Comparison of ENCODE assay signal across 26 cellular contexts in genomic region chr9:112477330-112477729, GRCh38. TPM values are rescaled to one million over a fixed set of nuclear protein-coding genes. Genes with fewer than 3 reads are reported as not detected.
DNase-seq lines count a peak whose midpoint lies in the region; ATAC-seq and TF ChIP-seq lines count a peak whose summit lies in the region.
"Had no signal": no experiment of that assay in that cellular context is flagged by ENCODE, and none has a peak within 500 bp of the region (broad histone marks: within the 10 kb centered on the region; RNA-seq: fewer than 3 reads in every experiment).

No MANE protein-coding gene starts in this region.

- TF ChIP-seq CTCF in heart right ventricle (IDR thresholded peaks at IDR 0.05) (no peak), right atrium auricular region (IDR thresholded peaks at IDR 0.05) (no peak), WTC11 (IDR thresholded peaks at IDR 0.05) (no peak), left ventricle myocardium inferior (IDR thresholded peaks at IDR 0.05; ENCODE audit: borderline replicate concordance) (no peak), HFFc6 (IDR thresholded peaks at IDR 0.05) (no peak)

- no peak overlapping the region for H3K4me3 ChIP-seq in right cardiac atrium (ENCODE audit: low read length)
- H3K4me3 ChIP-seq in heart right ventricle = no peak overlapping the region
- H3K4me3 ChIP-seq in right atrium auricular region = no peak overlapping the region
- H3K4me3 ChIP-seq in left ventricle myocardium inferior = no peak overlapping the region
- H3K4me3 ChIP-seq: BLaER1, GM12878 had no signal

- H3K36me3 Mint-ChIP-seq in WTC11 (peaks cover 27% of the 10 kb centered on the region), HFFc6 (ENCODE audit: low read depth) (peaks cover 35% of the 10 kb centered on the region)

- DNase-seq in Right ventricle myocardium superior = no peak
- DNase-seq in right cardiac atrium = no peak
- DNase-seq in heart right ventricle = peak in 1 of 2 donors; percentile 21
- no peak for DNase-seq in right atrium auricular region (ENCODE audit: low spot score)
- no peak for DNase-seq in WTC11 (ENCODE audit: low spot score)
- DNase-seq in left ventricle myocardium inferior = no peak
- DNase-seq in NCI-H524 treated with DMSO at 0.1 percent for 48 hours (lab: John Stamatoyannopoulos, UW) = no peak
- DNase-seq in HFFc6 = no peak
- DNase-seq: 8988T; ACHN; BE2C; C1 segment of cervical spinal cord; CD4-positive, alpha-beta memory T cell; CD4-positive, CD25-positive, alpha-beta regulatory T cell; CD8-positive, alpha-beta memory T cell; COR-L47; DMS 273 treated with DMSO at 0.1 percent for 48 hours; DMS153; DMS53; DMS79; DND-41; EL; GDM1 had no signal

- POLR2A ChIA-PET in WTC11 (lab: Charles Lee) = interaction anchor here (0.6 to 1.0 kb wide), 2 partner anchors 9 to 132 kb away, joined by 3 to 4 read pairs; partner anchors contain the start of gene KIAA1958

- peaks cover 13% of the 10 kb centered on the region for H3K4me1 Mint-ChIP-seq in WTC11
- no peaks in the 10 kb centered on the region for H3K4me1 Mint-ChIP-seq in HFFc6 (ENCODE audit: low read depth)
- H3K4me1 Mint-ChIP-seq: CD14-positive monocyte; CD4-positive, alpha-beta memory T cell; CD4-positive, CD25-positive, alpha-beta regulatory T cell; CD8-positive, alpha-beta memory T cell had no signal

- H3K9me3 Mint-ChIP-seq in WTC11 = peaks cover 23% of the 10 kb centered on the region
- H3K9me3 Mint-ChIP-seq in HFFc6 = no peaks in the 10 kb centered on the region; the same call in 1 of the 2 replicates

- intact Hi-C loops in Right ventricle myocardium superior (cut with DNase I) (no loop called here), right cardiac atrium (cut with DNase I) (loop anchor here in 1 of 4 donors (10.0 kb wide), 1 partner anchor 337 kb away; no protein-coding TSS in a partner anchor), heart right ventricle (cut with DNase I) (loop anchor here in 1 of 10 donors (10.0 kb wide), 1 partner anchor 227 kb away; no protein-coding TSS in a partner anchor), left ventricle myocardium inferior (cut with micrococcal nuclease) (no loop called here)

- no peaks in the 10 kb centered on the region for H3K27me3 ChIP-seq in right cardiac atrium (ENCODE audit: control insufficient read depth, insufficient read depth)
- H3K27me3 ChIP-seq in heart right ventricle = no peaks in the 10 kb centered on the region
- H3K27me3 ChIP-seq in right atrium auricular region = no peaks in the 10 kb centered on the region
- H3K27me3 ChIP-seq in left ventricle myocardium inferior (ENCODE audit: low read depth) = no peaks in the 10 kb centered on the region
- H3K27me3 ChIP-seq: BE2C, BLaER1 had no signal

- H3K27ac ChIP-seq in right cardiac atrium (ENCODE audit: low read length) = no peak overlapping the region
- H3K27ac ChIP-seq in heart right ventricle = peak overlapping the region in 5 of 10 donors; percentile 20 to 41 (median 33)
- H3K27ac ChIP-seq in right atrium auricular region = no peak overlapping the region
- H3K27ac ChIP-seq in left ventricle myocardium inferior (replicated peaks) = peak overlapping the region; percentile 66
- H3K27ac ChIP-seq: BLaER1 had no signal

- H3K4me1 ChIP-seq in right cardiac atrium (ENCODE audit: control insufficient read depth, insufficient read depth, low read length) (no peaks in the 10 kb centered on the region), heart right ventricle (peaks cover 0 to 6% (median 0%) of the 10 kb centered on the region in 9 donors), right atrium auricular region (no peaks in the 10 kb centered on the region), left ventricle myocardium inferior (peaks cover 5% of the 10 kb centered on the region)
- H3K4me1 ChIP-seq: BE2C, BLaER1 had no signal

- H3K4me3 Mint-ChIP-seq in WTC11 (no peak overlapping the region), HFFc6 (no peak overlapping the region)
- H3K4me3 Mint-ChIP-seq: CD14-positive monocyte; CD4-positive, alpha-beta memory T cell; CD4-positive, CD25-positive, alpha-beta regulatory T cell; CD8-positive, alpha-beta memory T cell had no signal

- 96% methylated on average over 2 of the region's 2 CpGs for WGBS in right cardiac atrium
- WGBS in heart right ventricle, 2 donors = 63 to 73% methylated on average over 2 of the region's 2 CpGs

- CTCF ChIA-PET in WTC11 (lab: Charles Lee) = interaction anchor here (1.7 kb wide), 1 partner anchor 10 kb away, joined by 3 read pairs; no protein-coding TSS in a partner anchor

- ATAC-seq in Right ventricle myocardium superior (ENCODE audit: poor library complexity) (peak; percentile 91), right cardiac atrium (no peak), heart right ventricle (peak; percentile 68 to 97 (median 88)), WTC11 (no peak)
- ATAC-seq: GM12878 had no signal

- H3K36me3 ChIP-seq in heart right ventricle = peaks cover 0 to 26% (median 4%) of the 10 kb centered on the region in 9 donors
- H3K36me3 ChIP-seq in right atrium auricular region = no peaks in the 10 kb centered on the region
- H3K36me3 ChIP-seq in left ventricle myocardium inferior = peaks cover 30% of the 10 kb centered on the region
- H3K36me3 ChIP-seq: BE2C had no signal

- no peaks in the 10 kb centered on the region for H3K27me3 Mint-ChIP-seq in WTC11 (ENCODE audit: low read depth)
- no peaks in the 10 kb centered on the region for H3K27me3 Mint-ChIP-seq in HFFc6 (ENCODE audit: insufficient read depth)
- H3K27me3 Mint-ChIP-seq: CD4-positive, alpha-beta memory T cell; CD4-positive, CD25-positive, alpha-beta regulatory T cell; CD8-positive, alpha-beta memory T cell had no signal

- H3K27ac Mint-ChIP-seq in WTC11 (peak overlapping the region; percentile 36; the same call in 1 of the 2 replicates), HFFc6 (no peak overlapping the region)
- H3K27ac Mint-ChIP-seq: CD14-positive monocyte; CD4-positive, alpha-beta memory T cell; CD4-positive, CD25-positive, alpha-beta regulatory T cell had no signal

- H3K9me3 ChIP-seq in right cardiac atrium (ENCODE audit: control insufficient read depth, low read length) (no peaks in the 10 kb centered on the region), heart right ventricle (peaks cover 0 to 35% (median 16%) of the 10 kb centered on the region in 11 donors), right atrium auricular region (peaks cover 0 to 16% of the 10 kb centered on the region in 2 donors), left ventricle myocardium inferior (replicated peaks) (peaks cover 36% of the 10 kb centered on the region)
- H3K9me3 ChIP-seq: BE2C had no signal

TF ChIP-seq in WTC11, 78 proteins besides CTCF, POLR2A, EP300 and RAD21 (continues in another document):
- TF ChIP-seq FOXK1 (CRISPR knock-in tag; IDR thresholded peaks at IDR 0.05) (no peak), SMAD4 (CRISPR knock-in tag; IDR thresholded peaks at IDR 0.05) (no peak), ZNF232 (CRISPR knock-in tag; IDR thresholded peaks at IDR 0.05) (no peak), ZNF532 (CRISPR knock-in tag; IDR thresholded peaks at IDR 0.05; ENCODE audit: borderline replicate concordance) (no peak), E2F4 (CRISPR knock-in tag; IDR thresholded peaks at IDR 0.05; ENCODE audit: borderline replicate concordance, low read depth) (no peak), ZNF416 (CRISPR knock-in tag; IDR thresholded peaks at IDR 0.05) (no peak)

RNA-seq across cellular contexts. Expression of gene KIAA1958, which starts 9.3 kb away (rescaled TPM):
- 3.9 TPM for total RNA-seq in Right ventricle myocardium superior
- 1 to 10 TPM; 3.1 to 4.4 (median 3.7) TPM for total RNA-seq in right cardiac atrium
- polyA plus RNA-seq in right cardiac atrium = 0.66 TPM
- total RNA-seq in heart right ventricle = 1 to 10 TPM; 3.0 to 7.7 (median 6.6) TPM
- polyA plus RNA-seq in heart right ventricle = 1 to 10 TPM in 1 of 2 donors, under 1 TPM in 1; 0.59 to 1.2 TPM
- 1 to 10 TPM; 1.9 to 4.1 TPM for total RNA-seq in right atrium auricular region
- 41.0 to 43.6 TPM (median 42.7 TPM) in 3 replicates for total RNA-seq in WTC11 (2021)
- total RNA-seq in left ventricle myocardium inferior = 5.6 TPM
- total RNA-seq in HFFc6 (2021; fragmentation: NEBNext Ultra II Directional; extraction: Animal tissue kit (Norgen Biotek cat#: 25700)) = 1 to 10 TPM; 3.5 to 9.7 (median 4.5) TPM

Comparison
In these comparisons a context has a peak if more than half of its experiments do, and no peak if none do; other contexts are left out.
1. ATAC-seq: peak in Right ventricle myocardium superior (single experiment) and heart right ventricle (8 of 8); none in right cardiac atrium (0 of 2) and WTC11 (single experiment).